In the genomic region with DNA sequence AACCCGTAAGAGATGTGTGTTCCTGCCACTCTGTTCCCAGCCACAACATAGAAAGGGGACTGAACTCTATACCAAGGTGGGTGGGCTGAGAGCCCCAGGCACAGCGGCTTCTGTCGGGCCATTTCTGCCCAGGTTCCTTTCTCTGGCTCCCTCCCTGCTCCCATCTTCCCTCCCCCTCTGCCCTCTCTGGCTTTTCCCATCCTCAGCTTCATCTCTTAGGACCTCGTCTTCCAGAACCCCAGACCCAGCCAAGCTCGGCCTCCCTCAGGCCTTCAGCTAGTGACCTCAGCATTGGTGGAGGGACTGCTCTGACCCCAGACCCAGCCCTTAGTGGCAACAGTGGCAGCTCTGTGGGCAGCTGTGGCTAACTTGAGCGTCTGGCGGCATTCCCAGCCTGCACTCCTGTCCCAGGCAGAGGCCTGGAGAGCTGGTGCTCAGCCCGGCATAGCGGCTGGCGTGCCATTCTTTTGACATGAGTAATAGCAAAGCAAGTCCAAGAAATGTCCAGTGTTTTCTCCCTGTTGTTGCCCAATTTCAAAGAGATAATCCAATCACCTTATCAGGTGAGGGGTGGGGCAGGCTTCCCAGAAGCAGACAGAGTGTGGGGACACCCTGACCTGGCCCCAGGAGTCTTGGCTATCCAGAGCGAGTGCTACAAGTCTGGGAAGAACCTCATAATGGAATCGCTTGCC, we compare ENCODE assay signal across 1 cellular context.
TF ChIP-seq lines count a peak whose summit lies in the region.

No MANE protein-coding gene starts in this region.

TF ChIP-seq in A549, 52 proteins besides CTCF, POLR2A, EP300 and RAD21 (continued from another document):
- TF ChIP-seq MAZ (IDR thresholded peaks at IDR 0.05; ENCODE audit: borderline replicate concordance, low read depth, low read length) (no peak), BHLHE40 (IDR thresholded peaks at IDR 0.05; ENCODE audit: low read depth, low read length) (no peak), HDAC2 (IDR thresholded peaks at IDR 0.05) (no peak), CBX2 (IDR thresholded peaks at IDR 0.05; ENCODE audit: borderline replicate concordance, low read depth) (no peak), CEBPB (IDR thresholded peaks at IDR 0.05) (peak; percentile 45 to 68; a peak in 3 of 4 replicates), POLR2AphosphoS2 (conservative IDR thresholded peaks at IDR 0.05; ENCODE audit: low read length) (no peak), FOSL2 (IDR thresholded peaks at IDR 0.05) (peak; percentile 23; the same call in 1 of the 2 replicates), FOSL2 (CRISPR knock-in tag; IDR thresholded peaks at IDR 0.05) (peak; percentile 39; the same call in 1 of the 2 replicates), ZSCAN20 (CRISPR knock-in tag; IDR thresholded peaks at IDR 0.05) (no peak), ZFP36 (IDR thresholded peaks at IDR 0.05; ENCODE audit: borderline replicate concordance, partially characterized antibody) (no peak), HOXB5 (CRISPR knock-in tag; IDR thresholded peaks at IDR 0.05) (no peak)
- TF ChIP-seq, protein P1, sequence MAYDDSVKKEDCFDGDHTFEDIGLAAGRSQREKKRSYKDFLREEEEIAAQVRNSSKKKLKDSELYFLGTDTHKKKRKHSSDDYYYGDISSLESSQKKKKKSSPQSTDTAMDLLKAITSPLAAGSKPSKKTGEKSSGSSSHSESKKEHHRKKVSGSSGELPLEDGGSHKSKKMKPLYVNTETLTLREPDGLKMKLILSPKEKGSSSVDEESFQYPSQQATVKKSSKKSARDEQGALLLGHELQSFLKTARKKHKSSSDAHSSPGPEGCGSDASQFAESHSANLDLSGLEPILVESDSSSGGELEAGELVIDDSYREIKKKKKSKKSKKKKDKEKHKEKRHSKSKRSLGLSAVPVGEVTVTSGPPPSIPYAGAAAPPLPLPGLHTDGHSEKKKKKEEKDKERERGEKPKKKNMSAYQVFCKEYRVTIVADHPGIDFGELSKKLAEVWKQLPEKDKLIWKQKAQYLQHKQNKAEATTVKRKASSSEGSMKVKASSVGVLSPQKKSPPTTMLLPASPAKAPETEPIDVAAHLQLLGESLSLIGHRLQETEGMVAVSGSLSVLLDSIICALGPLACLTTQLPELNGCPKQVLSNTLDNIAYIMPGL (CRISPR knock-in tag; IDR thresholded peaks at IDR 0.05; ENCODE audit: borderline replicate concordance) = no peak
- TF ChIP-seq, protein P2, sequence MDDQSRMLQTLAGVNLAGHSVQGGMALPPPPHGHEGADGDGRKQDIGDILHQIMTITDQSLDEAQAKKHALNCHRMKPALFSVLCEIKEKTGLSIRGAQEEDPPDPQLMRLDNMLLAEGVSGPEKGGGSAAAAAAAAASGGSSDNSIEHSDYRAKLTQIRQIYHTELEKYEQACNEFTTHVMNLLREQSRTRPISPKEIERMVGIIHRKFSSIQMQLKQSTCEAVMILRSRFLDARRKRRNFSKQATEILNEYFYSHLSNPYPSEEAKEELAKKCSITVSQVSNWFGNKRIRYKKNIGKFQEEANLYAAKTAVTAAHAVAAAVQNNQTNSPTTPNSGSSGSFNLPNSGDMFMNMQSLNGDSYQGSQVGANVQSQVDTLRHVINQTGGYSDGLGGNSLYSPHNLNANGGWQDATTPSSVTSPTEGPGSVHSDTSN (IDR thresholded peaks at IDR 0.05) = no peak
- TF ChIP-seq, protein P3, sequence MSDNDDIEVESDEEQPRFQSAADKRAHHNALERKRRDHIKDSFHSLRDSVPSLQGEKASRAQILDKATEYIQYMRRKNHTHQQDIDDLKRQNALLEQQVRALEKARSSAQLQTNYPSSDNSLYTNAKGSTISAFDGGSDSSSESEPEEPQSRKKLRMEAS (IDR thresholded peaks at IDR 0.05) = 0 out of 2 replicates have a peak, but pooled peaks have one; percentile 19
TF ChIP-seq in A549: peak in this region for 4.
